ENCODE assay signal across 8 cellular contexts in genomic region chr5:68214472-68215207, GRCh38. TPM values are rescaled to one million over a fixed set of nuclear protein-coding genes. Genes with fewer than 3 reads are reported as not detected.
DNase-seq lines count a peak whose midpoint lies in the region; ATAC-seq lines count a peak whose summit lies in the region.

No MANE protein-coding gene starts in this region.

- ATAC-seq in GM21423 (IDR thresholded peaks at IDR 0.05; ENCODE audit: unreplicated experiment) (peak; percentile 13), GM18520 (IDR thresholded peaks at IDR 0.05; ENCODE audit: unreplicated experiment) (no peak)

- H3K27ac Mint-ChIP-seq in dendritic cell treated with granulocyte-macrophage colony-stimulating factor and Interleukin-4, amounts not matched to agents 40 ng/mL and 50 ng/mL, for 4 days = peak overlapping the region; percentile 97

- H3K4me1 Mint-ChIP-seq in dendritic cell treated with granulocyte-macrophage colony-stimulating factor and Interleukin-4, amounts not matched to agents 40 ng/mL and 50 ng/mL, for 4 days (ENCODE audit: low read depth) = peaks cover 37% of the 10 kb centered on the region

- peak; percentile 21 for DNase-seq in ELR (ENCODE audit: low read depth)
- DNase-seq in NCI-H748 treated with DMSO at 0.1 percent for 48 hours (lab: John Stamatoyannopoulos, UW) = peak; percentile 52
- DNase-seq in myocyte (ENCODE audit: low read depth) = peak; percentile 10
- DNase-seq in activated CD4-positive, alpha-beta T cell treated with anti-CD3 and anti-CD28 coated beads for 1 hour = no peak
- DNase-seq in NCI-H1092 (lab: John Stamatoyannopoulos, UW) = no peak

- H3K27me3 Mint-ChIP-seq in dendritic cell treated with granulocyte-macrophage colony-stimulating factor and Interleukin-4, amounts not matched to agents 40 ng/mL and 50 ng/mL, for 4 days = no peaks in the 10 kb centered on the region

- peaks cover 47% of the 10 kb centered on the region for H3K36me3 Mint-ChIP-seq in dendritic cell treated with granulocyte-macrophage colony-stimulating factor and Interleukin-4, amounts not matched to agents 40 ng/mL and 50 ng/mL, for 4 days (ENCODE audit: low read depth)

- H3K9me3 Mint-ChIP-seq in dendritic cell treated with granulocyte-macrophage colony-stimulating factor and Interleukin-4, amounts not matched to agents 40 ng/mL and 50 ng/mL, for 4 days = peaks cover 24% of the 10 kb centered on the region

- H3K4me3 Mint-ChIP-seq in dendritic cell treated with granulocyte-macrophage colony-stimulating factor and Interleukin-4, amounts not matched to agents 40 ng/mL and 50 ng/mL, for 4 days = peak overlapping the region; percentile 94

- intact Hi-C loops in dendritic cell treated with granulocyte-macrophage colony-stimulating factor and Interleukin-4, amounts not matched to agents 40 ng/mL and 50 ng/mL, for 4 days (cut with micrococcal nuclease) = loop anchor here (2.0 to 5.0 kb wide), 3 partner anchors 18 to 237 kb away; no protein-coding TSS in a partner anchor

RNA-seq across cellular contexts. Expression of gene PIK3R1, which starts 0.9 kb away (rescaled TPM):
- 13.8 and 27.1 TPM in 2 replicates for total RNA-seq in myocyte
- polyA plus RNA-seq in myocyte (2012) = 5.3 TPM

Comparison
In these comparisons a context has a peak if more than half of its experiments do, and no peak if none do; other contexts are left out.
1. DNase-seq: peak in ELR (single experiment), NCI-H748 treated with DMSO at 0.1 percent for 48 hours (single experiment) and myocyte (single experiment); none in activated CD4-positive, alpha-beta T cell treated with anti-CD3 and anti-CD28 coated beads for 1 hour (single experiment) and NCI-H1092 (single experiment).